Comparison of ENCODE assay signal across 1 cellular context in the genomic region with DNA sequence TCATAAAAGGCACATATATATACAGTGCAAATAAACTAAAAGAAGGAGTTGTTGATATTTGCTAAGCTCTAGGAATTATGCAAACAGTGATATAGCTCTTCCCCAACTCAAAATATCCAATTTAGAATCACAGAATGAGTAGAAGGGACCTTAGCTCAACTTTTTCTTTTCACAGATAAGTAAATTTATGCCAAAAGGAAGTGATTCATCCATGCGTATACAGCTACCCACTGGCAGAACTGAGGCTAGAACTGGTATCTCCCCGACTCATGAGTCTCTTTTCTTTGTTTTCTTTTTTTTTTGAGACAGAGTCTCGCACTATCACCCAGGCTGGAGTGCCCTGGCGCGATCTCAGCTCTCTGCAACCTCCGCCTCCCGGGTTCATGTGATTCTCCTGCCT.
TF ChIP-seq lines count a peak whose summit lies in the region.

No MANE protein-coding gene starts in this region.

TF ChIP-seq in SK-N-SH treated with all-trans-retinoic acid at 6 μM for 48 hours, 23 proteins besides CTCF, POLR2A, EP300 and RAD21 (continued from another document):
- TF ChIP-seq TSHZ2 (CRISPR knock-in tag; IDR thresholded peaks at IDR 0.05) = no peak
